In the genomic region with DNA sequence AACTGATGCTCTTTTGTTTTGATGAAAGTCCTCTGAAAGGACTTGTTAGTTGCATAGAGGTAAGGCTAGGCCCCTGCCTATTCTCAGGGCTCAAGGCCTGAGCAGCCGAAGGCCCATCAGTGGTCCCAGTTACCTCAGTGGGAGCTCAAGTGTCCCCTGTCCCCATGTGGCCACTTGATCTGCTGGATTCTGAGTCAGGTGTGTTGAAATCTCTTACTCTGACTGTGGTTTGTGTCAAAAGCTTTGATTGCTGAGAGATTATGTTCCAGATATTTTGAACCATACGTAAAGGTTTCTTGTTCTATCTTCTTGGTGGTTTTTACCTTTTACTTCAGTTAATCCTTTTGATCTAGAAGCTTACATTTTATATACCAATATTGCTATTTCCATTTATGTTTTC, we compare ENCODE assay signal across 13 cellular contexts.
"Had no signal": no experiment of that assay in that cellular context is flagged by ENCODE, and none has a peak within 500 bp of the region (broad histone marks: within the 10 kb centered on the region; RNA-seq: fewer than 3 reads in every experiment).

No MANE protein-coding gene starts in this region.

- H3K9me3 Mint-ChIP-seq: activated B cell treated with CpG ODN at 0.5 μM for 24 hours had no signal

- H3K9me3 ChIP-seq: breast epithelium, pancreas, testis had no signal

- H3K27ac ChIP-seq: breast epithelium, neural progenitor cell, pancreas, testis had no signal

- H3K4me3 Mint-ChIP-seq: activated B cell treated with CpG ODN at 0.5 μM for 24 hours, neural progenitor cell had no signal

- H3K4me1 ChIP-seq: breast epithelium, neural progenitor cell, pancreas, testis had no signal

- DNase-seq: activated B cell treated with CpG ODN at 0.5 μM for 24 hours; activated gamma-delta T cell; activated T-cell treated with anti-CD3 and anti-CD28 coated beads for 4 hours; aorta; dorsolateral prefrontal cortex; hippocampal formation; pancreas; stimulated activated CD4-positive, alpha-beta T cell treated with anti-CD3 and anti-CD28 coated beads, Interleukin-2, amount 100 ng/mL, for 48 hours; stimulated activated naive CD4-positive, alpha-beta T cell treated with Interleukin-2 at 50 U/mL for 16 hours; testis had no signal

- H3K36me3 ChIP-seq: breast epithelium, neural progenitor cell, pancreas had no signal

- H3K4me3 ChIP-seq: breast epithelium, dorsolateral prefrontal cortex, neural progenitor cell, pancreas, testis had no signal

- H3K27ac Mint-ChIP-seq: activated B cell treated with CpG ODN at 0.5 μM for 24 hours, neural progenitor cell had no signal

- ATAC-seq: esophagus mucosa, pancreas had no signal

- H3K27me3 Mint-ChIP-seq: activated B cell treated with CpG ODN at 0.5 μM for 24 hours had no signal
